Comparison of ENCODE assay signal across 1 cellular context in the genomic region with DNA sequence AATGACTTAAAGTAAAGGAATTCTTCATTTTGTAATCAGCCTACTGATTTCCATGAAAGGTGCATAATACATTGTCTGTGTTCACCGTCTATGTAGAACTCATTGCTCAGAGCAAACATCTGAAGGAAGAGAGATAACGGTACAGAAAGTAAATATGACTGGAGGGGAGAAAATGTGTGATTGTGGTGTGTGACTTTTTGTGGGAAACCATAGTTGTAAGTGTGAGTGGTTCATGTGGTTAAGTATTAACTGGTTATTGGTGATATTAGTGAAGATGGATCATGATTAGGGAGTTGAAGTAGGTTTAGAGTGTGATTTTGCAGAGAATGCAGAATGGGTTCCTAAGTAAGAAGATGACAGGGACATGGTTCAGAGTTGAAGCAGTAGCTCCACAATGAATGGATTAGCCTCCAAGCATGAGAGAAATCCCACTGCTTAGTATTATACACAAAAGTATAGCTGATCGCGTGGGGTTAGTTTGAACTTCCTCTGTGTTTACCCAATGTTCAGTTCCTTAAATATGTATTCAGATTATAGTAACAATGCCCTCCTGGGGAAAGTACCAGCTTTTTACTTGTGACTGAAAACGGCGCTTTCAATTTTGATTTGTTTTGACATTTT.
TF ChIP-seq lines count a peak whose summit lies in the region.

No MANE protein-coding gene starts in this region.

TF ChIP-seq in HepG2, 621 proteins besides CTCF, POLR2A, EP300 and RAD21 (continued from another document and continues in another):
- TF ChIP-seq, protein P1, sequence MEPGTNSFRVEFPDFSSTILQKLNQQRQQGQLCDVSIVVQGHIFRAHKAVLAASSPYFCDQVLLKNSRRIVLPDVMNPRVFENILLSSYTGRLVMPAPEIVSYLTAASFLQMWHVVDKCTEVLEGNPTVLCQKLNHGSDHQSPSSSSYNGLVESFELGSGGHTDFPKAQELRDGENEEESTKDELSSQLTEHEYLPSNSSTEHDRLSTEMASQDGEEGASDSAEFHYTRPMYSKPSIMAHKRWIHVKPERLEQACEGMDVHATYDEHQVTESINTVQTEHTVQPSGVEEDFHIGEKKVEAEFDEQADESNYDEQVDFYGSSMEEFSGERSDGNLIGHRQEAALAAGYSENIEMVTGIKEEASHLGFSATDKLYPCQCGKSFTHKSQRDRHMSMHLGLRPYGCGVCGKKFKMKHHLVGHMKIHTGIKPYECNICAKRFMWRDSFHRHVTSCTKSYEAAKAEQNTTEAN (CRISPR knock-in tag; conservative IDR thresholded peaks at IDR 0.05): peak; percentile 96
- TF ChIP-seq, protein P2, sequence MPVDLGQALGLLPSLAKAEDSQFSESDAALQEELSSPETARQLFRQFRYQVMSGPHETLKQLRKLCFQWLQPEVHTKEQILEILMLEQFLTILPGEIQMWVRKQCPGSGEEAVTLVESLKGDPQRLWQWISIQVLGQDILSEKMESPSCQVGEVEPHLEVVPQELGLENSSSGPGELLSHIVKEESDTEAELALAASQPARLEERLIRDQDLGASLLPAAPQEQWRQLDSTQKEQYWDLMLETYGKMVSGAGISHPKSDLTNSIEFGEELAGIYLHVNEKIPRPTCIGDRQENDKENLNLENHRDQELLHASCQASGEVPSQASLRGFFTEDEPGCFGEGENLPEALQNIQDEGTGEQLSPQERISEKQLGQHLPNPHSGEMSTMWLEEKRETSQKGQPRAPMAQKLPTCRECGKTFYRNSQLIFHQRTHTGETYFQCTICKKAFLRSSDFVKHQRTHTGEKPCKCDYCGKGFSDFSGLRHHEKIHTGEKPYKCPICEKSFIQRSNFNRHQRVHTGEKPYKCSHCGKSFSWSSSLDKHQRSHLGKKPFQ (CRISPR knock-in tag; IDR thresholded peaks at IDR 0.05; ENCODE audit: insufficient replicate concordance): no peak
- peak; percentile 29; the same call in 1 of the 2 replicates for TF ChIP-seq ONECUT2 (CRISPR knock-in tag; IDR thresholded peaks at IDR 0.05)
- TF ChIP-seq RFXANK (CRISPR knock-in tag; IDR thresholded peaks at IDR 0.05): 0 out of 2 replicates have a peak, but pooled peaks have one; percentile 34
- peak; percentile 73; the same call in 1 of the 2 replicates for TF ChIP-seq SOX13 (IDR thresholded peaks at IDR 0.05)
- TF ChIP-seq SOX13 (CRISPR knock-in tag; conservative IDR thresholded peaks at IDR 0.05 in 1 of 2, IDR thresholded peaks at IDR 0.05 in 1 of 2): peak in 1 of 2 experiments; percentile 98; a peak in 2 of 4 replicates
- TF ChIP-seq PPARG (CRISPR knock-in tag; conservative IDR thresholded peaks at IDR 0.05): peak; percentile 81
- peak; percentile 91; the same call in 1 of the 2 replicates for TF ChIP-seq JUNB (CRISPR knock-in tag; IDR thresholded peaks at IDR 0.05; ENCODE audit: borderline replicate concordance)
- TF ChIP-seq, protein P3, sequence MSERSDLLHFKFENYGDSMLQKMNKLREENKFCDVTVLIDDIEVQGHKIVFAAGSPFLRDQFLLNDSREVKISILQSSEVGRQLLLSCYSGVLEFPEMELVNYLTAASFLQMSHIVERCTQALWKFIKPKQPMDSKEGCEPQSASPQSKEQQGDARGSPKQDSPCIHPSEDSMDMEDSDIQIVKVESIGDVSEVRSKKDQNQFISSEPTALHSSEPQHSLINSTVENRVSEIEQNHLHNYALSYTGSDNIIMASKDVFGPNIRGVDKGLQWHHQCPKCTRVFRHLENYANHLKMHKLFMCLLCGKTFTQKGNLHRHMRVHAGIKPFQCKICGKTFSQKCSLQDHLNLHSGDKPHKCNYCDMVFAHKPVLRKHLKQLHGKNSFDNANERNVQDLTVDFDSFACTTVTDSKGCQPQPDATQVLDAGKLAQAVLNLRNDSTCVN (CRISPR knock-in tag; IDR thresholded peaks at IDR 0.05; ENCODE audit: borderline replicate concordance): no peak
- peak; percentile 98 for TF ChIP-seq FOXA3 (CRISPR knock-in tag; IDR thresholded peaks at IDR 0.05)
- TF ChIP-seq ZFP41 (CRISPR knock-in tag; IDR thresholded peaks at IDR 0.05; ENCODE audit: borderline replicate concordance): no peak
- TF ChIP-seq, protein P4, sequence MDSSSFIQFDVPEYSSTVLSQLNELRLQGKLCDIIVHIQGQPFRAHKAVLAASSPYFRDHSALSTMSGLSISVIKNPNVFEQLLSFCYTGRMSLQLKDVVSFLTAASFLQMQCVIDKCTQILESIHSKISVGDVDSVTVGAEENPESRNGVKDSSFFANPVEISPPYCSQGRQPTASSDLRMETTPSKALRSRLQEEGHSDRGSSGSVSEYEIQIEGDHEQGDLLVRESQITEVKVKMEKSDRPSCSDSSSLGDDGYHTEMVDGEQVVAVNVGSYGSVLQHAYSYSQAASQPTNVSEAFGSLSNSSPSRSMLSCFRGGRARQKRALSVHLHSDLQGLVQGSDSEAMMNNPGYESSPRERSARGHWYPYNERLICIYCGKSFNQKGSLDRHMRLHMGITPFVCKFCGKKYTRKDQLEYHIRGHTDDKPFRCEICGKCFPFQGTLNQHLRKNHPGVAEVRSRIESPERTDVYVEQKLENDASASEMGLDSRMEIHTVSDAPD (CRISPR knock-in tag; IDR thresholded peaks at IDR 0.05): peak; percentile 72; the same call in 1 of the 2 replicates
- TF ChIP-seq NFE2 (CRISPR knock-in tag; IDR thresholded peaks at IDR 0.05): no peak
- peak; percentile 100 for TF ChIP-seq ZNF646 (CRISPR knock-in tag; IDR thresholded peaks at IDR 0.05)
- TF ChIP-seq NR2F6 (IDR thresholded peaks at IDR 0.05): peak; percentile 72
- 0 out of 2 replicates have a peak, but pooled peaks have one; percentile 57 for TF ChIP-seq NR2F6 (CRISPR knock-in tag; IDR thresholded peaks at IDR 0.05)
- TF ChIP-seq ZNF142 (CRISPR knock-in tag; IDR thresholded peaks at IDR 0.05): 0 out of 2 replicates have a peak, but pooled peaks have one; percentile 23
- TF ChIP-seq HOXA5 (CRISPR knock-in tag; IDR thresholded peaks at IDR 0.05): peak; percentile 97; the same call in 1 of the 2 replicates
- TF ChIP-seq ZNF549 (CRISPR knock-in tag; IDR thresholded peaks at IDR 0.05): no peak
- TF ChIP-seq RNF219 (CRISPR knock-in tag; IDR thresholded peaks at IDR 0.05): no peak
- TF ChIP-seq ARID3A (IDR thresholded peaks at IDR 0.05; ENCODE audit: low read depth, low read length): peak; percentile 64; the same call in 1 of the 2 replicates
- peak; percentile 83 for TF ChIP-seq TFAP4 (IDR thresholded peaks at IDR 0.05; ENCODE audit: borderline replicate concordance, low read depth)
- TF ChIP-seq ATF7-NPFF (CRISPR knock-in tag; IDR thresholded peaks at IDR 0.05; ENCODE audit: low read depth): peak; percentile 58; the same call in 1 of the 2 replicates
